Comparison of ENCODE assay signal across 8 cellular contexts in genomic region chr11:124961972-124962609, GRCh38. TPM values are rescaled to one million over a fixed set of nuclear protein-coding genes. Genes with fewer than 3 reads are reported as not detected.
DNase-seq lines count a peak whose midpoint lies in the region; ATAC-seq, FAIRE-seq and TF ChIP-seq lines count a peak whose summit lies in the region.

No MANE protein-coding gene starts in this region.

- H2AFZ ChIP-seq in Karpas-422 (ENCODE audit: low read length): no peak overlapping the region

- H3K4me2 ChIP-seq in Karpas-422 (ENCODE audit: low read depth, low read length, poor library complexity, severe bottlenecking): no peak overlapping the region

- peak; percentile 48 to 95 (median 78) for TF ChIP-seq CTCF in dorsolateral prefrontal cortex (IDR thresholded peaks at IDR 0.05 in 54 of 56, conservative IDR thresholded peaks at IDR 0.05 in 2 of 56; ENCODE audit: low read depth in 1 of 56, partially characterized antibody in 56 of 56)

- H3K9me3 ChIP-seq in Karpas-422 (ENCODE audit: low read length): no peaks in the 10 kb centered on the region

- no peaks in the 10 kb centered on the region for H3K36me3 ChIP-seq in Karpas-422 (ENCODE audit: insufficient read depth, low read length)

- no peaks in the 10 kb centered on the region for H3K27me3 Mint-ChIP-seq in activated T-cell treated with anti-CD3 and anti-CD28 coated beads, Interleukin-2, amount 50 U/mL, for 72 hours (ENCODE audit: low read depth)
- no peaks in the 10 kb centered on the region for H3K27me3 Mint-ChIP-seq in activated T-cell treated with anti-CD3 and anti-CD28 coated beads, Interleukin-2, amount 50 U/mL, for 24 hours
- no peaks in the 10 kb centered on the region for H3K27me3 Mint-ChIP-seq in memory B cell

- intact Hi-C loops in dorsolateral prefrontal cortex (cut with DNase I): loop anchor here (2.0 to 5.0 kb wide), 2 partner anchors 179 to 385 kb away; no protein-coding TSS in a partner anchor

- H3K79me2 ChIP-seq in Karpas-422 (ENCODE audit: low read length): no peaks in the 10 kb centered on the region

- H3K4me3 ChIP-seq in Karpas-422 (ENCODE audit: low read length) (no peak overlapping the region), dorsolateral prefrontal cortex (no peak overlapping the region)

- no peak overlapping the region for H3K4me3 Mint-ChIP-seq in activated T-cell treated with anti-CD3 and anti-CD28 coated beads, Interleukin-2, amount 50 U/mL, for 72 hours
- no peak overlapping the region for H3K4me3 Mint-ChIP-seq in activated T-cell treated with anti-CD3 and anti-CD28 coated beads, Interleukin-2, amount 50 U/mL, for 24 hours
- no peak overlapping the region for H3K4me3 Mint-ChIP-seq in memory B cell

- H4K20me1 ChIP-seq in Karpas-422 (ENCODE audit: insufficient read depth, low read depth, low read length): no peaks in the 10 kb centered on the region

- peaks cover 4% of the 10 kb centered on the region for H3K4me1 Mint-ChIP-seq in activated T-cell treated with anti-CD3 and anti-CD28 coated beads, Interleukin-2, amount 50 U/mL, for 72 hours (ENCODE audit: low read depth)
- no peaks in the 10 kb centered on the region for H3K4me1 Mint-ChIP-seq in activated T-cell treated with anti-CD3 and anti-CD28 coated beads, Interleukin-2, amount 50 U/mL, for 24 hours (ENCODE audit: low read depth)
- H3K4me1 Mint-ChIP-seq in memory B cell: no peaks in the 10 kb centered on the region

- peak; percentile 81 for FAIRE-seq in RCC 7860 (lab: Jason Lieb, UNC)

- no peak overlapping the region for H3K27ac Mint-ChIP-seq in activated T-cell treated with anti-CD3 and anti-CD28 coated beads, Interleukin-2, amount 50 U/mL, for 72 hours
- H3K27ac Mint-ChIP-seq in activated T-cell treated with anti-CD3 and anti-CD28 coated beads, Interleukin-2, amount 50 U/mL, for 24 hours: no peak overlapping the region
- H3K27ac Mint-ChIP-seq in memory B cell: no peak overlapping the region

- no peak overlapping the region for H3K27ac ChIP-seq in Karpas-422 (ENCODE audit: low read length)
- no peak overlapping the region for H3K27ac ChIP-seq in dorsolateral prefrontal cortex

- no peaks in the 10 kb centered on the region for H3K9me2 ChIP-seq in Karpas-422 (replicated peaks; ENCODE audit: insufficient read depth, low read length)

- H3K36me3 Mint-ChIP-seq in activated T-cell treated with anti-CD3 and anti-CD28 coated beads, Interleukin-2, amount 50 U/mL, for 72 hours (ENCODE audit: insufficient read depth in 2 of 2): peaks cover 0 to 1% of the 10 kb centered on the region in 2 donors
- H3K36me3 Mint-ChIP-seq in activated T-cell treated with anti-CD3 and anti-CD28 coated beads, Interleukin-2, amount 50 U/mL, for 24 hours (ENCODE audit: low read depth): no peaks in the 10 kb centered on the region
- no peaks in the 10 kb centered on the region for H3K36me3 Mint-ChIP-seq in memory B cell

- H3K9me3 Mint-ChIP-seq in activated T-cell treated with anti-CD3 and anti-CD28 coated beads, Interleukin-2, amount 50 U/mL, for 72 hours: no peaks in the 10 kb centered on the region
- no peaks in the 10 kb centered on the region for H3K9me3 Mint-ChIP-seq in activated T-cell treated with anti-CD3 and anti-CD28 coated beads, Interleukin-2, amount 50 U/mL, for 24 hours
- no peaks in the 10 kb centered on the region for H3K9me3 Mint-ChIP-seq in memory B cell

- no peaks in the 10 kb centered on the region for H3K4me1 ChIP-seq in Karpas-422 (ENCODE audit: low read length)

- H3K27me3 ChIP-seq in Karpas-422 (ENCODE audit: low read length) (no peaks in the 10 kb centered on the region), dorsolateral prefrontal cortex (no peaks in the 10 kb centered on the region)

- ATAC-seq in activated T-cell treated with anti-CD3 and anti-CD28 coated beads, Interleukin-2, amount 50 U/mL, for 72 hours (replicated peaks in 1 of 2): peak; percentile 86 to 88
- ATAC-seq in GM21825 (IDR thresholded peaks at IDR 0.05; ENCODE audit: unreplicated experiment) (peak; percentile 82), memory B cell (ENCODE audit: low read depth) (peak; percentile 89)

- DNase-seq in activated T-cell treated with anti-CD3 and anti-CD28 coated beads, Interleukin-2, amount 50 U/mL, for 72 hours: peak; percentile 9 to 20
- no peak for DNase-seq in activated T-cell treated with anti-CD3 and anti-CD28 coated beads, Interleukin-2, amount 50 U/mL, for 24 hours
- DNase-seq in Karpas-422 (peak; percentile 82), RCC 7860 (ENCODE audit: low spot score) (peak; percentile 64), dorsolateral prefrontal cortex (no peak), memory B cell (ENCODE audit: low spot score in 2 of 2) (peak in 1 of 2 donors; percentile 59), NCI-H1048 (lab: John Stamatoyannopoulos, UW) (no peak)

- no peak overlapping the region for H3K9ac ChIP-seq in Karpas-422 (ENCODE audit: low read length)

RNA-seq across cellular contexts. Expression of gene CCDC15, which starts 8.1 kb away (rescaled TPM):
- 1 to 10 TPM; 9.1 to 9.9 TPM for total RNA-seq in activated T-cell treated with anti-CD3 and anti-CD28 coated beads, Interleukin-2, amount 50 U/mL, for 72 hours
- 1.8 and 2.3 TPM in 2 replicates for total RNA-seq in Karpas-422 (2014; rRNA removed; shearing (Covaris generic); ENCODE audit: low replicate concordance)
- 1 to 10 TPM in 92 of 120 experiments, under 1 TPM in 28; 0.52 to 3.4 (median 1.4) TPM for total RNA-seq in dorsolateral prefrontal cortex

RNA-seq across cellular contexts. Expression of gene HEPACAM, which starts 26.2 kb away (rescaled TPM):
- total RNA-seq in activated T-cell treated with anti-CD3 and anti-CD28 coated beads, Interleukin-2, amount 50 U/mL, for 72 hours: not detected
- not detected in 2 replicates for total RNA-seq in Karpas-422 (2014; rRNA removed; shearing (Covaris generic); ENCODE audit: low replicate concordance)
- total RNA-seq in dorsolateral prefrontal cortex: 100 to 1,000 TPM in 119 of 120 experiments, 10 to 100 TPM in 1; 70.8 to 353 (median 174) TPM

RNA-seq across cellular contexts. Expression of gene HEPN1, which starts 43.0 kb away (rescaled TPM):
- not detected for total RNA-seq in activated T-cell treated with anti-CD3 and anti-CD28 coated beads, Interleukin-2, amount 50 U/mL, for 72 hours
- not detected in 2 replicates for total RNA-seq in Karpas-422 (2014; rRNA removed; shearing (Covaris generic); ENCODE audit: low replicate concordance)
- under 1 TPM in 18 of 120 experiments, not detected in 102; 0.27 to 0.80 (median 0.43) TPM for total RNA-seq in dorsolateral prefrontal cortex

Comparison
In these comparisons a context has a peak if more than half of its experiments do, and no peak if none do; other contexts are left out.
1. DNase-seq: peak in activated T-cell treated with anti-CD3 and anti-CD28 coated beads, Interleukin-2, amount 50 U/mL, for 72 hours (2 of 2), Karpas-422 (single experiment) and RCC 7860 (single experiment); none in activated T-cell treated with anti-CD3 and anti-CD28 coated beads, Interleukin-2, amount 50 U/mL, for 24 hours (single experiment), dorsolateral prefrontal cortex (0 of 10) and NCI-H1048 (single experiment).
2. RNA of gene HEPACAM, which starts 26.2 kb away (total RNA-seq): 70.8 to 353 TPM in dorsolateral prefrontal cortex; not detected in activated T-cell treated with anti-CD3 and anti-CD28 coated beads, Interleukin-2, amount 50 U/mL, for 72 hours and not detected in Karpas-422; every median in the first group is over 10 times any median in the second.
3. Peak in every context shown above with its lines, with median percentiles within 50 percentile points of each other: ATAC-seq.